ENCODE assay signal across 29 cellular contexts in genomic region chr1:185297986-185298385, GRCh38. TPM values are rescaled to one million over a fixed set of nuclear protein-coding genes. Genes with fewer than 3 reads are reported as not detected.
DNase-seq lines count a peak whose midpoint lies in the region; ATAC-seq, FAIRE-seq and TF ChIP-seq lines count a peak whose summit lies in the region.
"Had no signal": no experiment of that assay in that cellular context is flagged by ENCODE, and none has a peak within 500 bp of the region (broad histone marks: within the 10 kb centered on the region; RNA-seq: fewer than 3 reads in every experiment).

No MANE protein-coding gene starts in this region.

- TF ChIP-seq CTCF in MCF 10A (IDR thresholded peaks at IDR 0.05; ENCODE audit: unreplicated experiment) (no peak), breast epithelium (IDR thresholded peaks at IDR 0.05) (no peak), astrocyte (IDR thresholded peaks at IDR 0.05; ENCODE audit: insufficient read depth, low read depth, low read length) (no peak)

- no peak overlapping the region for H3K4me3 Mint-ChIP-seq in MCF 10A (ENCODE audit: unreplicated experiment)
- H3K4me3 Mint-ChIP-seq in astrocyte (ENCODE audit: unreplicated experiment), result no peak overlapping the region
- no peak overlapping the region for H3K4me3 Mint-ChIP-seq in naive thymus-derived CD8-positive, alpha-beta T cell
- H3K4me3 Mint-ChIP-seq: activated CD4-positive, alpha-beta T cell treated with anti-CD3 and anti-CD28 coated beads, Interleukin-2, amount 10 ng/mL, durations not matched to agents 7 days and 5 days; activated naive CD8-positive, alpha-beta T cell treated with anti-CD3 and anti-CD28 coated beads, Interleukin-2, amount 50 U/mL, for 24 hours; activated T-cell treated with anti-CD3 and anti-CD28 coated beads, Interleukin-2, amount 50 U/mL, for 24 hours; central memory CD8-positive, alpha-beta T cell; type B pancreatic cell had no signal

- TF ChIP-seq POLR2A in breast epithelium (IDR thresholded peaks at IDR 0.05), result no peak
- TF ChIP-seq POLR2A in GM12892 (IDR thresholded peaks at IDR 0.05; ENCODE audit: low read depth, low read length), result no peak

- no peak overlapping the region for H4K91ac ChIP-seq in neuronal stem cell (ENCODE audit: low read depth, low read length, poor library complexity)

- peak overlapping the region; percentile 11 for H3K27ac Mint-ChIP-seq in MCF 10A (ENCODE audit: low read depth, unreplicated experiment)
- H3K27ac Mint-ChIP-seq in astrocyte (ENCODE audit: unreplicated experiment), result peak overlapping the region; percentile 80
- H3K27ac Mint-ChIP-seq in naive thymus-derived CD8-positive, alpha-beta T cell, result peak overlapping the region in 7 of 10 donors; percentile 2 to 75 (median 58)
- H3K27ac Mint-ChIP-seq: activated CD4-positive, alpha-beta T cell treated with anti-CD3 and anti-CD28 coated beads, Interleukin-2, amount 10 ng/mL, durations not matched to agents 7 days and 5 days; activated naive CD8-positive, alpha-beta T cell treated with anti-CD3 and anti-CD28 coated beads, Interleukin-2, amount 50 U/mL, for 24 hours; activated T-cell treated with anti-CD3 and anti-CD28 coated beads, Interleukin-2, amount 50 U/mL, for 24 hours; progenitor cell of endocrine pancreas; type B pancreatic cell had no signal

- DNase-seq in MCF 10A (ENCODE audit: unreplicated experiment) (no peak), breast epithelium (ENCODE audit: low spot score in 2 of 2) (no peak), astrocyte (ENCODE audit: low read depth) (peak; percentile 23), GM12892 (ENCODE audit: insufficient read length) (no peak), iPS-NIHi11 (ENCODE audit: low spot score) (no peak), neuronal stem cell (ENCODE audit: low spot score) (no peak)
- no peak for DNase-seq in naive thymus-derived CD8-positive, alpha-beta T cell
- DNase-seq: 8988T; activated CD4-positive, alpha-beta T cell treated with anti-CD3 and anti-CD28 coated beads, Interleukin-2, amount 10 ng/mL, durations not matched to agents 7 days and 5 days; activated naive CD4-positive, alpha-beta T cell; activated naive CD8-positive, alpha-beta T cell treated with anti-CD3 and anti-CD28 coated beads, Interleukin-2, amount 50 U/mL, for 24 hours; activated T-cell treated with anti-CD3 and anti-CD28 coated beads, Interleukin-2, amount 50 U/mL, for 24 hours; esophagus squamous epithelium; GOT3; hippocampal formation; mesendoderm; NCI-H1092; NCI-H1694; NCI-H446 treated with DMSO at 0.1 percent for 48 hours; NCI-H82; stimulated activated CD4-positive, alpha-beta T cell treated with anti-CD3 and anti-CD28 coated beads, Interleukin-4, amount 100 ng/mL, for 24 hours; T1000 had no signal

- H3K36me3 Mint-ChIP-seq in MCF 10A (ENCODE audit: insufficient read depth, unreplicated experiment) (peaks cover 90% of the 10 kb centered on the region), astrocyte (ENCODE audit: low read depth, unreplicated experiment) (peaks cover 10% of the 10 kb centered on the region)
- peaks cover 6 to 87% (median 42%) of the 10 kb centered on the region in 3 donors for H3K36me3 Mint-ChIP-seq in naive thymus-derived CD8-positive, alpha-beta T cell

- H3K18ac ChIP-seq in neuronal stem cell (ENCODE audit: low read length), result no peak overlapping the region

- no peak overlapping the region for H2BK12ac ChIP-seq in neuronal stem cell (ENCODE audit: low read length)

- no peak for ATAC-seq in naive thymus-derived CD8-positive, alpha-beta T cell
- ATAC-seq in activated CD4-positive, CD25-positive, alpha-beta regulatory T cell treated with anti-CD3 and anti-CD28 coated beads, Interleukin-2, amount 50 U/mL, for 24 hours, result no peak
- ATAC-seq: activated naive CD8-positive, alpha-beta T cell treated with anti-CD3 and anti-CD28 coated beads, Interleukin-2, amount 50 U/mL, for 24 hours; gastroesophageal sphincter; sciatic nerve had no signal

- H3K9me3 Mint-ChIP-seq in MCF 10A (ENCODE audit: unreplicated experiment), result no peaks in the 10 kb centered on the region
- H3K9me3 Mint-ChIP-seq in astrocyte (ENCODE audit: unreplicated experiment), result no peaks in the 10 kb centered on the region
- H3K9me3 Mint-ChIP-seq in naive thymus-derived CD8-positive, alpha-beta T cell, result no peaks in the 10 kb centered on the region
- H3K9me3 Mint-ChIP-seq: activated CD4-positive, alpha-beta T cell treated with anti-CD3 and anti-CD28 coated beads, Interleukin-2, amount 10 ng/mL, durations not matched to agents 7 days and 5 days; activated naive CD8-positive, alpha-beta T cell treated with anti-CD3 and anti-CD28 coated beads, Interleukin-2, amount 50 U/mL, for 24 hours; activated T-cell treated with anti-CD3 and anti-CD28 coated beads, Interleukin-2, amount 50 U/mL, for 24 hours; central memory CD8-positive, alpha-beta T cell; type B pancreatic cell had no signal

- no peak overlapping the region for H2BK120ac ChIP-seq in neuronal stem cell (ENCODE audit: low read depth, low read length)

- H2AFZ ChIP-seq in astrocyte (ENCODE audit: low read depth, low read length) (no peak overlapping the region), neuronal stem cell (ENCODE audit: low read length) (no peak overlapping the region)

- H3K4ac ChIP-seq in neuronal stem cell (ENCODE audit: low read length), result no peak overlapping the region

- H4K20me1 ChIP-seq in astrocyte (ENCODE audit: insufficient read depth, low read length), result peaks cover 8% of the 10 kb centered on the region

- H3K14ac ChIP-seq in neuronal stem cell (ENCODE audit: low read length), result no peak overlapping the region

- no peak overlapping the region for H3K4me2 ChIP-seq in astrocyte (ENCODE audit: low read length)
- no peak overlapping the region for H3K4me2 ChIP-seq in neuronal stem cell (ENCODE audit: insufficient read depth, low read length, poor library complexity, severe bottlenecking)

- H3K4me1 ChIP-seq in breast epithelium, result no peaks in the 10 kb centered on the region
- no peaks in the 10 kb centered on the region for H3K4me1 ChIP-seq in astrocyte (ENCODE audit: insufficient read depth, low read length)
- H3K4me1 ChIP-seq in neuronal stem cell (ENCODE audit: control insufficient read depth in 2 of 2, insufficient read depth in 1 of 2, low read depth in 1 of 2, low read length in 2 of 2), result peaks cover 0 to 1% of the 10 kb centered on the region in 2 donors
- H3K4me1 ChIP-seq: esophagus squamous epithelium had no signal

- intact Hi-C loops in MCF 10A (cut with micrococcal nuclease) (no loop called here), breast epithelium (cut with DNase I; ENCODE audit: low total_unique reads) (no loop called here)

- no peak overlapping the region for H4K8ac ChIP-seq in neuronal stem cell (ENCODE audit: low read depth, low read length)

- H3K23ac ChIP-seq in neuronal stem cell (ENCODE audit: low read depth, low read length, poor library complexity), result no peak overlapping the region

- no peak overlapping the region for H2BK5ac ChIP-seq in neuronal stem cell (ENCODE audit: low read length)

- H3K27me3 ChIP-seq in breast epithelium, result no peaks in the 10 kb centered on the region
- H3K27me3 ChIP-seq in astrocyte (ENCODE audit: insufficient read depth, low read length), result no peaks in the 10 kb centered on the region
- H3K27me3 ChIP-seq in neuronal stem cell (ENCODE audit: control insufficient read depth in 3 of 3, insufficient read depth in 3 of 3, low read depth in 1 of 3, low read length in 3 of 3), result no peaks in the 10 kb centered on the region
- H3K27me3 ChIP-seq: esophagus squamous epithelium, gastroesophageal sphincter had no signal

- BruUV-seq in MCF 10A (replicated peaks; lab: Mats Ljungman, UMichigan), result no TSS peak

- H3K4me1 Mint-ChIP-seq in MCF 10A (ENCODE audit: insufficient read depth, unreplicated experiment), result no peaks in the 10 kb centered on the region
- H3K4me1 Mint-ChIP-seq in astrocyte (ENCODE audit: low read depth, unreplicated experiment), result peaks cover 13% of the 10 kb centered on the region
- H3K4me1 Mint-ChIP-seq in naive thymus-derived CD8-positive, alpha-beta T cell, result peaks cover 0 to 13% (median 4%) of the 10 kb centered on the region in 4 donors
- H3K4me1 Mint-ChIP-seq: activated CD4-positive, alpha-beta T cell treated with anti-CD3 and anti-CD28 coated beads, Interleukin-2, amount 10 ng/mL, durations not matched to agents 7 days and 5 days; activated naive CD8-positive, alpha-beta T cell treated with anti-CD3 and anti-CD28 coated beads, Interleukin-2, amount 50 U/mL, for 24 hours had no signal

- FAIRE-seq in astrocyte (lab: Jason Lieb, UNC) (no peak), GM12892 (lab: Jason Lieb, UNC) (no peak)
- FAIRE-seq: GM18507 had no signal

- peaks cover 4% of the 10 kb centered on the region for H3K36me3 ChIP-seq in breast epithelium
- peaks cover 65% of the 10 kb centered on the region for H3K36me3 ChIP-seq in astrocyte (ENCODE audit: insufficient read depth, low read length)
- peaks cover 20 to 100% of the 10 kb centered on the region in 2 donors for H3K36me3 ChIP-seq in neuronal stem cell (replicated peaks in 1 of 2; ENCODE audit: control insufficient read depth in 2 of 2, insufficient read depth in 2 of 2, low read length in 2 of 2)

- WGBS in neuronal stem cell (ENCODE audit: extremely low coverage in 2 of 2, insufficient read length in 2 of 2, insufficient replicate concordance in 1 of 2), 2 donors, result no CpG with 5 or more reads among the region's 2 CpGs

- H3K27ac ChIP-seq in breast epithelium, result no peak overlapping the region
- peak overlapping the region; percentile 14 for H3K27ac ChIP-seq in astrocyte (ENCODE audit: low read depth, low read length)
- no peak overlapping the region for H3K27ac ChIP-seq in neuronal stem cell (replicated peaks; ENCODE audit: low read length)
- H3K27ac ChIP-seq: esophagus squamous epithelium, gastroesophageal sphincter had no signal

- POLR2A ChIA-PET in MCF 10A (lab: Yijun Ruan, JAX), result no interaction called here
- POLR2A ChIA-PET in naive thymus-derived CD8-positive, alpha-beta T cell (lab: Charles Lee), result interaction anchor here (1.0 to 2.6 kb wide), 3 partner anchors 18 to 43 kb away, joined by 3 to 10 read pairs (median 4); partner anchors contain the start of gene IVNS1ABP

- H3K4me3 ChIP-seq in breast epithelium (no peak overlapping the region), astrocyte (ENCODE audit: insufficient read depth, low read depth, low read length) (no peak overlapping the region), neuronal stem cell (ENCODE audit: low read length in 2 of 2) (no peak overlapping the region)
- H3K4me3 ChIP-seq: esophagus squamous epithelium, gastroesophageal sphincter had no signal

- no peaks in the 10 kb centered on the region for H3K9me3 ChIP-seq in breast epithelium
- H3K9me3 ChIP-seq in astrocyte (ENCODE audit: insufficient read depth, low read depth, low read length), result no peaks in the 10 kb centered on the region
- no peaks in the 10 kb centered on the region for H3K9me3 ChIP-seq in neuronal stem cell (replicated peaks in 1 of 2; ENCODE audit: control insufficient read depth in 2 of 2, insufficient read depth in 1 of 2, low read depth in 1 of 2, low read length in 2 of 2)
- H3K9me3 ChIP-seq: esophagus squamous epithelium, gastroesophageal sphincter had no signal

- H3K27me3 Mint-ChIP-seq in MCF 10A (ENCODE audit: insufficient read depth, unreplicated experiment) (no peaks in the 10 kb centered on the region), astrocyte (ENCODE audit: low read depth, unreplicated experiment) (no peaks in the 10 kb centered on the region)
- no peaks in the 10 kb centered on the region for H3K27me3 Mint-ChIP-seq in naive thymus-derived CD8-positive, alpha-beta T cell
- H3K27me3 Mint-ChIP-seq: activated CD4-positive, alpha-beta T cell treated with anti-CD3 and anti-CD28 coated beads, Interleukin-2, amount 10 ng/mL, durations not matched to agents 7 days and 5 days; activated naive CD8-positive, alpha-beta T cell treated with anti-CD3 and anti-CD28 coated beads, Interleukin-2, amount 50 U/mL, for 24 hours; activated T-cell treated with anti-CD3 and anti-CD28 coated beads, Interleukin-2, amount 50 U/mL, for 24 hours; central memory CD8-positive, alpha-beta T cell; progenitor cell of endocrine pancreas; type B pancreatic cell had no signal

- no peak overlapping the region for H3K9ac ChIP-seq in astrocyte (ENCODE audit: low read length)
- no peak overlapping the region for H3K9ac ChIP-seq in neuronal stem cell (ENCODE audit: low read depth, low read length, poor library complexity)

- no peaks in the 10 kb centered on the region for H3K79me1 ChIP-seq in neuronal stem cell (ENCODE audit: low read depth, low read length)

- H3K79me2 ChIP-seq in astrocyte (ENCODE audit: insufficient read depth, low read length), result no peaks in the 10 kb centered on the region

- H2BK15ac ChIP-seq in neuronal stem cell (ENCODE audit: low read length), result no peak overlapping the region

- H2AK5ac ChIP-seq in neuronal stem cell (ENCODE audit: low read depth, low read length), result no peak overlapping the region

- CTCF ChIA-PET in MCF 10A (lab: Yijun Ruan, JAX), result interaction anchor here (0.9 to 1.3 kb wide), 2 partner anchors 16 to 298 kb away, joined by 3 read pairs; no protein-coding TSS in a partner anchor

RNA-seq across cellular contexts. Expression of gene IVNS1ABP, which starts 19.1 kb away (rescaled TPM):
- total RNA-seq in MCF 10A (2022) (67.4 and 92.0 TPM in 2 replicates), breast epithelium (10 to 100 TPM; 51.0 to 92.9 (median 91.1) TPM), astrocyte (94.0 and 107 TPM in 2 replicates)
- total RNA-seq in naive thymus-derived CD8-positive, alpha-beta T cell, result 100 to 1,000 TPM; 160 to 164 TPM
- 10 to 100 TPM; 44.8 to 55.1 (median 48.5) TPM for polyA plus RNA-seq in naive thymus-derived CD8-positive, alpha-beta T cell
- 53.5 TPM for polyA plus RNA-seq in GM12892 (2012; ENCODE audit: missing spikeins)
- polyA plus RNA-seq in neuronal stem cell (2013, experiment 1 of 2), result 74.7 TPM
- 73.7 TPM for polyA plus RNA-seq in neuronal stem cell (2013, experiment 2 of 2)

Comparison
In these comparisons a context has a peak if more than half of its experiments do, and no peak if none do; other contexts are left out.
1. H3K27ac Mint-ChIP-seq: peak in every context shown above with its lines; median percentile 80 in astrocyte; 58 in naive thymus-derived CD8-positive, alpha-beta T cell; 11 in MCF 10A.